In the genomic region with DNA sequence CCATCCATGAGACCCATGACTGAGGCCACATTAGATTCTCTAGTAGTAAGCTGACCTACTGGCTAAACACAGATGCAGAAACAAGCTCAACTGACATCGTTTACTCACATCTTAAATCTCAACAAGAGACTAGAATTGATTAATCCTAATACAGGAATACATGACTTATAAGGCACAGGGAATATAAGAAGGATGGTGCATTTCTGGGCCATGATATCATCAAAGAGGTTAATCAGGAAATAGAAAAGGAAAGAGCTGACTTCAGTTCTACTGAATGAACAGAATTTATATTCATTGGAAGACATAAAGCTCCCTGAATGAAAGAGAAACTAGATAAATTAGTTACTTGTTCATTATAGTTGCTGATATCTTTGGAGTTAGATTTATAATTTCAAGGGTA, we compare ENCODE assay signal across 36 cellular contexts.
"Had no signal": no experiment of that assay in that cellular context is flagged by ENCODE, and none has a peak within 500 bp of the region (broad histone marks: within the 10 kb centered on the region; RNA-seq: fewer than 3 reads in every experiment).

No MANE protein-coding gene starts in this region.

- ATAC-seq: activated CD8-positive, alpha-beta memory T cell treated with anti-CD3 and anti-CD28 coated beads, Interleukin-2, amount 10 ng/mL, durations not matched to agents 7 days and 5 days; activated T-cell treated with anti-CD3 and anti-CD28 coated beads, Interleukin-2, amount 50 U/mL, for 72 hours; activated T-helper 17 cell treated with anti-CD3 and anti-CD28 coated beads, Interleukin-2, amount 50 U/mL, for 72 hours; PC-3 had no signal

- DNase-seq: activated CD4-positive, alpha-beta memory T cell treated with anti-CD3 and anti-CD28 coated beads, Interleukin-2, amount 10 ng/mL, durations not matched to agents 7 days and 5 days; activated CD4-positive, alpha-beta T cell treated with anti-CD3 and anti-CD28 coated beads for 1 hour; activated CD4-positive, alpha-beta T cell treated with anti-CD3 and anti-CD28 coated beads for 48 hours; activated CD4-positive, CD25-positive, alpha-beta regulatory T cell; activated CD8-positive, alpha-beta memory T cell treated with anti-CD3 and anti-CD28 coated beads for 24 hours; activated CD8-positive, alpha-beta memory T cell treated with anti-CD3 and anti-CD28 coated beads, Interleukin-2, amount 10 ng/mL, durations not matched to agents 7 days and 5 days; activated effector memory CD4-positive, alpha-beta T cell treated with anti-CD3 and anti-CD28 coated beads, Interleukin-2, amount 50 U/mL, for 16 hours; activated naive CD4-positive, alpha-beta T cell; activated naive CD4-positive, alpha-beta T cell treated with anti-CD3 and anti-CD28 coated beads, Interleukin-2, amount 50 U/mL, for 16 hours; activated naive CD8-positive, alpha-beta T cell treated with anti-CD3 and anti-CD28 coated beads for 36 hours; activated T-cell treated with anti-CD3 and anti-CD28 coated beads, Interleukin-2, amount 50 U/mL, for 1 hour; activated T-cell treated with anti-CD3 and anti-CD28 coated beads, Interleukin-2, amount 50 U/mL, for 72 hours; amniotic stem cell; aorta; Karpas-422; MG63; NCI-H1048; NCI-H1436 treated with DMSO at 0.1 percent for 48 hours; NCI-H1694 treated with DMSO at 0.1 percent for 48 hours; NCI-H2029; NCI-H2171; NCI-H510A; NCI-H526; NCI-H748 treated with DMSO at 0.1 percent for 48 hours; NK-92 treated with Interleukin-12 subunit alpha and Interleukin-12 subunit beta, amount 100 ng/mL, for 24 hours; PC-3; Peyer's patch; RPMI8226; SHP77 treated with DMSO at 0.1 percent for 48 hours; SW 1271; T-helper 1 cell; T-helper 2 cell; T1000; WERI-Rb-1 had no signal

- H3K4me3 ChIP-seq: MG63, Peyer's patch, SJSA1 had no signal
